In genomic region chr4:139503622-139504166, GRCh38 we compare ENCODE assay signal across 25 cellular contexts.
"Had no signal": no experiment of that assay in that cellular context is flagged by ENCODE, and none has a peak within 500 bp of the region (broad histone marks: within the 10 kb centered on the region; RNA-seq: fewer than 3 reads in every experiment).

No MANE protein-coding gene starts in this region.

- H3K4me1 ChIP-seq: right atrium auricular region, tibial artery, upper lobe of right lung had no signal

- H3K9me3 Mint-ChIP-seq: natural killer cell had no signal

- H3K27ac ChIP-seq: heart left ventricle, left ventricle myocardium inferior, ovary, right atrium auricular region, right lobe of liver, skin epidermis, suprapubic skin, thoracic aorta, tibial artery, upper lobe of right lung had no signal

- H3K36me3 ChIP-seq: ovary, right lobe of liver had no signal

- H3K4me3 ChIP-seq: heart left ventricle, left ventricle myocardium inferior, lung, ovary, right atrium auricular region, right lobe of liver, skin epidermis, suprapubic skin, thoracic aorta, tibial artery, upper lobe of right lung had no signal

- H3K27me3 Mint-ChIP-seq: naive B cell, progenitor cell of endocrine pancreas had no signal

- ATAC-seq: heart left ventricle, natural killer cell, right lobe of liver, upper lobe of right lung had no signal

- H3K27me3 ChIP-seq: heart left ventricle, ovary, right atrium auricular region, right lobe of liver, suprapubic skin, tibial artery, upper lobe of right lung had no signal

- H3K36me3 Mint-ChIP-seq: natural killer cell had no signal

- H3K9me3 ChIP-seq: left ventricle myocardium inferior, ovary, right atrium auricular region, right lobe of liver, suprapubic skin, thoracic aorta, tibial artery, upper lobe of right lung had no signal

- FAIRE-seq: urothelium cell line had no signal

- H3K27ac Mint-ChIP-seq: mesothelial cell of epicardium, natural killer cell, progenitor cell of endocrine pancreas had no signal

- DNase-seq: heart left ventricle; hypothalamus; islet precursor cell; left ventricle myocardium inferior; mesendoderm; naive B cell; natural killer cell; ovary; right lobe of liver; stimulated activated CD4-positive, alpha-beta T cell treated with anti-CD3 and anti-CD28 coated beads, Interleukin-12 subunit alpha, Interleukin-12 subunit beta, amount 100 ng/mL, for 4 hours; stimulated activated CD4-positive, alpha-beta T cell treated with anti-CD3 and anti-CD28 coated beads, Interleukin-15, amount 100 ng/mL, for 24 hours; stimulated activated CD4-positive, alpha-beta T cell treated with anti-CD3 and anti-CD28 coated beads, Interleukin-2, amount 100 ng/mL, for 24 hours; stimulated activated CD4-positive, alpha-beta T cell treated with anti-CD3 and anti-CD28 coated beads, Interleukin-4, amount 100 ng/mL, for 1 hour; stimulated activated naive CD4-positive, alpha-beta T cell treated with Interleukin-2 at 50 U/mL for 16 hours; tibial artery; trophoblast cell; upper lobe of right lung had no signal

- H3K4me3 Mint-ChIP-seq: mesothelial cell of epicardium, naive B cell, natural killer cell had no signal
